Comparison of ENCODE assay signal across 2 cellular contexts in genomic region chr3:156788846-156789245, GRCh38.
TF ChIP-seq lines count a peak whose summit lies in the region.

No MANE protein-coding gene starts in this region.

TF ChIP-seq in IMR-90, 13 proteins besides CTCF, POLR2A, EP300 and RAD21:
- TF ChIP-seq MAFK (IDR thresholded peaks at IDR 0.05; ENCODE audit: low read depth, low read length) (no peak), CHD1 (IDR thresholded peaks at IDR 0.05; ENCODE audit: low read depth, low read length) (no peak), ELK1 (IDR thresholded peaks at IDR 0.05; ENCODE audit: borderline replicate concordance, low read depth, low read length) (no peak), NFE2L2 (IDR thresholded peaks at IDR 0.05; ENCODE audit: low read depth, low read length) (no peak), CEBPB (IDR thresholded peaks at IDR 0.05; ENCODE audit: low read depth, low read length) (no peak), SMC3 (IDR thresholded peaks at IDR 0.05; ENCODE audit: low read depth, low read length) (no peak), BHLHE40 (IDR thresholded peaks at IDR 0.05; ENCODE audit: low read depth, low read length) (no peak), RFX5 (IDR thresholded peaks at IDR 0.05; ENCODE audit: low read depth, low read length) (no peak), FOS (IDR thresholded peaks at IDR 0.05; ENCODE audit: low read depth, low read length) (no peak), RCOR1 (IDR thresholded peaks at IDR 0.05; ENCODE audit: insufficient replicate concordance, low read length) (no peak), USF2 (IDR thresholded peaks at IDR 0.05; ENCODE audit: low read depth, low read length) (no peak)

TF ChIP-seq in GM12878, 131 proteins besides CTCF, POLR2A, EP300 and RAD21:
- TF ChIP-seq HDGF (IDR thresholded peaks at IDR 0.05) (no peak), CREM (IDR thresholded peaks at IDR 0.05; ENCODE audit: low read depth) (no peak), HSF1 (IDR thresholded peaks at IDR 0.05; ENCODE audit: low read depth, low read length) (no peak), YY1 (IDR thresholded peaks at IDR 0.05; ENCODE audit: low read depth, low read length) (no peak), TBL1XR1 (IDR thresholded peaks at IDR 0.05; ENCODE audit: low read depth, low read length) (no peak), HDAC2 (IDR thresholded peaks at IDR 0.05) (no peak), JUNB (IDR thresholded peaks at IDR 0.05) (no peak), MLLT1 (IDR thresholded peaks at IDR 0.05) (no peak), ELK1 (IDR thresholded peaks at IDR 0.05; ENCODE audit: low read depth, low read length) (no peak), SIX5 (IDR thresholded peaks at IDR 0.05; ENCODE audit: low read depth, low read length, severe bottlenecking) (no peak), STAT3 (IDR thresholded peaks at IDR 0.05; ENCODE audit: low read depth, low read length) (no peak), ZNF622 (IDR thresholded peaks at IDR 0.05) (no peak), CHD4 (IDR thresholded peaks at IDR 0.05) (no peak), MTA3 (IDR thresholded peaks at IDR 0.05; ENCODE audit: borderline replicate concordance, low read length) (no peak), KAT2A (conservative IDR thresholded peaks at IDR 0.05; ENCODE audit: control insufficient read depth, low read depth, low read length) (no peak), RELA (IDR thresholded peaks at IDR 0.05; ENCODE audit: borderline replicate concordance, partially characterized antibody) (no peak), CEBPB (IDR thresholded peaks at IDR 0.05; ENCODE audit: borderline replicate concordance in 1 of 2, low read depth in 2 of 2, low read length in 2 of 2) (no peak), FOXM1 (IDR thresholded peaks at IDR 0.05; ENCODE audit: low read depth, low read length) (no peak), DPF2 (IDR thresholded peaks at IDR 0.05) (no peak), IKZF1 (conservative IDR thresholded peaks at IDR 0.05) (no peak)
